1 cellular context compared by ENCODE assay signal in the genomic region with DNA sequence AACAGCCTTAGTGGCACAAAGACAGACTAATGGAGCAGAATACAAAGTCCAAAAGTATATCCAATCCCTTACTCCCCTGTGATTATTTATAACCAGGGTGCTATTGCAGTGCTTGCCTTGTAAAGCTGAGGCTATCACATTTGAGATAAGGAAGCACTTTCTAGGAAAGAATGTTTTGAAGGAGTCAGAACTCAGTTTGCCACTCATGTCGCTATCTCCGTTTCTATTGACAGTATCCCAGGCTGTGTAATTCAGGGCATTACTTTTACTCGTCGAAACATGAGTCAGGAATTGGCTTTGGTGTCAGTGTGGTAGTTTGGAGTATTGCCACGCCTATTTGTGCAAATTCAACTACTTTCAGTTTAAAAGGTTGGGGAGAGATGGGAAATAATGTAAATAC.
TF ChIP-seq lines count a peak whose summit lies in the region.

No MANE protein-coding gene starts in this region.

TF ChIP-seq in K562, 482 proteins besides CTCF, POLR2A, EP300 and RAD21 (continued from another document and continues in another):
- TF ChIP-seq ZBTB9 (CRISPR knock-in tag; IDR thresholded peaks at IDR 0.05), result no peak
- TF ChIP-seq ATF6 (CRISPR knock-in tag; IDR thresholded peaks at IDR 0.05), result no peak
- TF ChIP-seq JUND (IDR thresholded peaks at IDR 0.05; ENCODE audit: borderline replicate concordance, low read depth, low read length), result peak; percentile 27; the same call in 1 of the 2 replicates
- TF ChIP-seq JUND (tag; IDR thresholded peaks at IDR 0.05; ENCODE audit: borderline replicate concordance, low read depth, low read length), result peak; percentile 37; the same call in 1 of the 3 replicates
- TF ChIP-seq SOX6 (IDR thresholded peaks at IDR 0.05), result peak; percentile 53; the same call in 1 of the 2 replicates
- no peak for TF ChIP-seq ZNF77 (CRISPR knock-in tag; IDR thresholded peaks at IDR 0.05)
- TF ChIP-seq RUNX1 (IDR thresholded peaks at IDR 0.05; ENCODE audit: low read depth), result no peak
- TF ChIP-seq SUPT5H (IDR thresholded peaks at IDR 0.05), result no peak
- no peak for TF ChIP-seq GTF2A2 (tag; IDR thresholded peaks at IDR 0.05)
- peak; percentile 18; the same call in 1 of the 2 replicates for TF ChIP-seq FOSL1 (tag; conservative IDR thresholded peaks at IDR 0.05)
- no peak for TF ChIP-seq CBFB (CRISPR knock-in tag; IDR thresholded peaks at IDR 0.05)
- TF ChIP-seq ASH1L (IDR thresholded peaks at IDR 0.05; ENCODE audit: borderline replicate concordance, low read depth, partially characterized antibody), result no peak
- no peak for TF ChIP-seq E2F3 (CRISPR knock-in tag; IDR thresholded peaks at IDR 0.05)
- TF ChIP-seq FOXA3 (CRISPR knock-in tag; conservative IDR thresholded peaks at IDR 0.05 in 1 of 2, IDR thresholded peaks at IDR 0.05 in 1 of 2), result peak in 1 of 2 experiments; percentile 57; a peak in 2 of 4 replicates
- no peak for TF ChIP-seq ZZZ3 (IDR thresholded peaks at IDR 0.05)
- peak; percentile 45 for TF ChIP-seq ARID1B (IDR thresholded peaks at IDR 0.05)
- TF ChIP-seq, protein P1, sequence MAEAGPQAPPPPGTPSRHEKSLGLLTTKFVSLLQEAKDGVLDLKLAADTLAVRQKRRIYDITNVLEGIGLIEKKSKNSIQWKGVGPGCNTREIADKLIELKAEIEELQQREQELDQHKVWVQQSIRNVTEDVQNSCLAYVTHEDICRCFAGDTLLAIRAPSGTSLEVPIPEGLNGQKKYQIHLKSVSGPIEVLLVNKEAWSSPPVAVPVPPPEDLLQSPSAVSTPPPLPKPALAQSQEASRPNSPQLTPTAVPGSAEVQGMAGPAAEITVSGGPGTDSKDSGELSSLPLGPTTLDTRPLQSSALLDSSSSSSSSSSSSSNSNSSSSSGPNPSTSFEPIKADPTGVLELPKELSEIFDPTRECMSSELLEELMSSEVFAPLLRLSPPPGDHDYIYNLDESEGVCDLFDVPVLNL (CRISPR knock-in tag; IDR thresholded peaks at IDR 0.05; ENCODE audit: low read depth), result no peak
- no peak for TF ChIP-seq SMAD2 (IDR thresholded peaks at IDR 0.05; ENCODE audit: low read depth, low read length)
- no peak for TF ChIP-seq ZFP1 (CRISPR knock-in tag; IDR thresholded peaks at IDR 0.05)
- no peak for TF ChIP-seq ZNF165 (CRISPR knock-in tag; IDR thresholded peaks at IDR 0.05; ENCODE audit: borderline replicate concordance)
- no peak for TF ChIP-seq CAMTA2 (CRISPR knock-in tag; conservative IDR thresholded peaks at IDR 0.05)
- no peak for TF ChIP-seq HDGF (IDR thresholded peaks at IDR 0.05)
- no peak for TF ChIP-seq PTRF (tag; IDR thresholded peaks at IDR 0.05)
- no peak for TF ChIP-seq POLR2B (IDR thresholded peaks at IDR 0.05; ENCODE audit: low read depth, partially characterized antibody)
- TF ChIP-seq ZNF175 (CRISPR knock-in tag; IDR thresholded peaks at IDR 0.05; ENCODE audit: low read depth), result no peak
- no peak for TF ChIP-seq ZNF561 (CRISPR knock-in tag; conservative IDR thresholded peaks at IDR 0.05)
- peak; percentile 10; the same call in 1 of the 2 replicates for TF ChIP-seq CBFA2T3 (IDR thresholded peaks at IDR 0.05)
- TF ChIP-seq, protein P2, sequence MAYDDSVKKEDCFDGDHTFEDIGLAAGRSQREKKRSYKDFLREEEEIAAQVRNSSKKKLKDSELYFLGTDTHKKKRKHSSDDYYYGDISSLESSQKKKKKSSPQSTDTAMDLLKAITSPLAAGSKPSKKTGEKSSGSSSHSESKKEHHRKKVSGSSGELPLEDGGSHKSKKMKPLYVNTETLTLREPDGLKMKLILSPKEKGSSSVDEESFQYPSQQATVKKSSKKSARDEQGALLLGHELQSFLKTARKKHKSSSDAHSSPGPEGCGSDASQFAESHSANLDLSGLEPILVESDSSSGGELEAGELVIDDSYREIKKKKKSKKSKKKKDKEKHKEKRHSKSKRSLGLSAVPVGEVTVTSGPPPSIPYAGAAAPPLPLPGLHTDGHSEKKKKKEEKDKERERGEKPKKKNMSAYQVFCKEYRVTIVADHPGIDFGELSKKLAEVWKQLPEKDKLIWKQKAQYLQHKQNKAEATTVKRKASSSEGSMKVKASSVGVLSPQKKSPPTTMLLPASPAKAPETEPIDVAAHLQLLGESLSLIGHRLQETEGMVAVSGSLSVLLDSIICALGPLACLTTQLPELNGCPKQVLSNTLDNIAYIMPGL (CRISPR knock-in tag; IDR thresholded peaks at IDR 0.05), result no peak
- TF ChIP-seq BCOR (IDR thresholded peaks at IDR 0.05), result no peak
- TF ChIP-seq IRF2 (CRISPR knock-in tag; IDR thresholded peaks at IDR 0.05), result no peak
- TF ChIP-seq, protein P3, sequence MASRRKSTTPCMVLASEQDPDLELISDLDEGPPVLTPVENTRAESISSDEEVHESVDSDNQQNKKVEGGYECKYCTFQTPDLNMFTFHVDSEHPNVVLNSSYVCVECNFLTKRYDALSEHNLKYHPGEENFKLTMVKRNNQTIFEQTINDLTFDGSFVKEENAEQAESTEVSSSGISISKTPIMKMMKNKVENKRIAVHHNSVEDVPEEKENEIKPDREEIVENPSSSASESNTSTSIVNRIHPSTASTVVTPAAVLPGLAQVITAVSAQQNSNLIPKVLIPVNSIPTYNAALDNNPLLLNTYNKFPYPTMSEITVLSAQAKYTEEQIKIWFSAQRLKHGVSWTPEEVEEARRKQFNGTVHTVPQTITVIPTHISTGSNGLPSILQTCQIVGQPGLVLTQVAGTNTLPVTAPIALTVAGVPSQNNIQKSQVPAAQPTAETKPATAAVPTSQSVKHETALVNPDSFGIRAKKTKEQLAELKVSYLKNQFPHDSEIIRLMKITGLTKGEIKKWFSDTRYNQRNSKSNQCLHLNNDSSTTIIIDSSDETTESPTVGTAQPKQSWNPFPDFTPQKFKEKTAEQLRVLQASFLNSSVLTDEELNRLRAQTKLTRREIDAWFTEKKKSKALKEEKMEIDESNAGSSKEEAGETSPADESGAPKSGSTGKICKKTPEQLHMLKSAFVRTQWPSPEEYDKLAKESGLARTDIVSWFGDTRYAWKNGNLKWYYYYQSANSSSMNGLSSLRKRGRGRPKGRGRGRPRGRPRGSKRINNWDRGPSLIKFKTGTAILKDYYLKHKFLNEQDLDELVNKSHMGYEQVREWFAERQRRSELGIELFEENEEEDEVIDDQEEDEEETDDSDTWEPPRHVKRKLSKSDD (conservative IDR thresholded peaks at IDR 0.05; ENCODE audit: low read length), result no peak
- no peak for TF ChIP-seq NR3C1 (CRISPR knock-in tag; IDR thresholded peaks at IDR 0.05)
- TF ChIP-seq MEIS2 (IDR thresholded peaks at IDR 0.05; ENCODE audit: partially characterized antibody), result peak; percentile 32
- TF ChIP-seq, protein P4, sequence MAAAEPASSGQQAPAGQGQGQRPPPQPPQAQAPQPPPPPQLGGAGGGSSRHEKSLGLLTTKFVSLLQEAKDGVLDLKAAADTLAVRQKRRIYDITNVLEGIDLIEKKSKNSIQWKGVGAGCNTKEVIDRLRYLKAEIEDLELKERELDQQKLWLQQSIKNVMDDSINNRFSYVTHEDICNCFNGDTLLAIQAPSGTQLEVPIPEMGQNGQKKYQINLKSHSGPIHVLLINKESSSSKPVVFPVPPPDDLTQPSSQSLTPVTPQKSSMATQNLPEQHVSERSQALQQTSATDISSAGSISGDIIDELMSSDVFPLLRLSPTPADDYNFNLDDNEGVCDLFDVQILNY (CRISPR knock-in tag; IDR thresholded peaks at IDR 0.05), result no peak
- no peak for TF ChIP-seq FUS (optimal IDR thresholded peaks at IDR 0.05; ENCODE audit: low read depth, low read length)
- TF ChIP-seq MTF1 (CRISPR knock-in tag; IDR thresholded peaks at IDR 0.05; ENCODE audit: borderline replicate concordance), result no peak
- TF ChIP-seq MED1 (CRISPR knock-in tag; IDR thresholded peaks at IDR 0.05; ENCODE audit: borderline replicate concordance), result no peak
- TF ChIP-seq RBM17 (IDR thresholded peaks at IDR 0.05; ENCODE audit: borderline replicate concordance, low read depth, low read length), result no peak
- TF ChIP-seq TARDBP (IDR thresholded peaks at IDR 0.05), result no peak
- TF ChIP-seq U2AF2 (optimal IDR thresholded peaks at IDR 0.05; ENCODE audit: low read depth, low read length), result no peak
- TF ChIP-seq CHD1 (IDR thresholded peaks at IDR 0.05; ENCODE audit: low read length), result no peak
- no peak for TF ChIP-seq ESRRB (CRISPR knock-in tag; IDR thresholded peaks at IDR 0.05; ENCODE audit: borderline replicate concordance)
- TF ChIP-seq TCF3 (CRISPR knock-in tag; IDR thresholded peaks at IDR 0.05), result 0 out of 2 replicates have a peak, but pooled peaks have one; percentile 6
- TF ChIP-seq BHLHE40 (IDR thresholded peaks at IDR 0.05; ENCODE audit: low read length), result no peak
- no peak for TF ChIP-seq WHSC1 (IDR thresholded peaks at IDR 0.05; ENCODE audit: low read length)
- peak in 1 of 2 experiments; percentile 51; a peak in 1 of 4 replicates for TF ChIP-seq KDM1A (IDR thresholded peaks at IDR 0.05)
- TF ChIP-seq HES1 (IDR thresholded peaks at IDR 0.05; ENCODE audit: low read depth), result no peak
- no peak for TF ChIP-seq ID3 (CRISPR knock-in tag; IDR thresholded peaks at IDR 0.05)
- TF ChIP-seq ID3 (tag; IDR thresholded peaks at IDR 0.05), result no peak
- TF ChIP-seq, protein P5, sequence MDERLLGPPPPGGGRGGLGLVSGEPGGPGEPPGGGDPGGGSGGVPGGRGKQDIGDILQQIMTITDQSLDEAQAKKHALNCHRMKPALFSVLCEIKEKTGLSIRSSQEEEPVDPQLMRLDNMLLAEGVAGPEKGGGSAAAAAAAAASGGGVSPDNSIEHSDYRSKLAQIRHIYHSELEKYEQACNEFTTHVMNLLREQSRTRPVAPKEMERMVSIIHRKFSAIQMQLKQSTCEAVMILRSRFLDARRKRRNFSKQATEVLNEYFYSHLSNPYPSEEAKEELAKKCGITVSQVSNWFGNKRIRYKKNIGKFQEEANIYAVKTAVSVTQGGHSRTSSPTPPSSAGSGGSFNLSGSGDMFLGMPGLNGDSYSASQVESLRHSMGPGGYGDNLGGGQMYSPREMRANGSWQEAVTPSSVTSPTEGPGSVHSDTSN (CRISPR knock-in tag; IDR thresholded peaks at IDR 0.05; ENCODE audit: low read depth), result no peak
- TF ChIP-seq, protein P5 (tag; conservative IDR thresholded peaks at IDR 0.05; ENCODE audit: low read depth), result 0 out of 2 replicates have a peak, but pooled peaks have one; percentile 8
- TF ChIP-seq DMBX1 (CRISPR knock-in tag; IDR thresholded peaks at IDR 0.05; ENCODE audit: borderline replicate concordance), result no peak
- TF ChIP-seq ZNF133 (CRISPR knock-in tag; IDR thresholded peaks at IDR 0.05), result no peak
- no peak for TF ChIP-seq BRD9 (IDR thresholded peaks at IDR 0.05; ENCODE audit: low read depth, partially characterized antibody)
- TF ChIP-seq MXD1 (CRISPR knock-in tag; IDR thresholded peaks at IDR 0.05; ENCODE audit: borderline replicate concordance, poor library complexity, severe bottlenecking), result no peak
- no peak for TF ChIP-seq PHTF2 (CRISPR knock-in tag; IDR thresholded peaks at IDR 0.05)
- no peak for TF ChIP-seq HMG20A (CRISPR knock-in tag; conservative IDR thresholded peaks at IDR 0.05)
- no peak for TF ChIP-seq ZNF507 (tag; conservative IDR thresholded peaks at IDR 0.05)
- no peak for TF ChIP-seq ZBTB1 (CRISPR knock-in tag; IDR thresholded peaks at IDR 0.05; ENCODE audit: borderline replicate concordance, low read depth)
- TF ChIP-seq SMAD1 (IDR thresholded peaks at IDR 0.05; ENCODE audit: low read depth, low read length, partially characterized antibody), result no peak
- TF ChIP-seq TCF7 (IDR thresholded peaks at IDR 0.05; ENCODE audit: borderline replicate concordance), result no peak
